ENCODE assay signal across 9 cellular contexts in genomic region chr10:21953585-21954057, GRCh38. TPM values are rescaled to one million over a fixed set of nuclear protein-coding genes. Genes with fewer than 3 reads are reported as not detected.
DNase-seq lines count a peak whose midpoint lies in the region; ATAC-seq, FAIRE-seq and TF ChIP-seq lines count a peak whose summit lies in the region.
"Had no signal": no experiment of that assay in that cellular context is flagged by ENCODE, and none has a peak within 500 bp of the region (broad histone marks: within the 10 kb centered on the region; RNA-seq: fewer than 3 reads in every experiment).

No MANE protein-coding gene starts in this region.

- no peak for TF ChIP-seq EP300 in esophagus muscularis mucosa (IDR thresholded peaks at IDR 0.05)

- no peak overlapping the region for H3K23ac ChIP-seq in IMR-90 (ENCODE audit: low read depth, low read length)

- H3K56ac ChIP-seq in IMR-90 (ENCODE audit: extremely low read depth, insufficient read depth, low read length), result no peak overlapping the region

- H3K79me1 ChIP-seq in IMR-90 (ENCODE audit: low read depth in 1 of 2, low read length in 2 of 2), result peaks cover 6 to 15% of the 10 kb centered on the region in 2 experiments; a peak in 2 of 4 replicates

- WGBS in IMR-90 (ENCODE audit: extremely low coverage in 2 of 2, insufficient read length in 1 of 2), 2 experiments, result no CpG with 5 or more reads among the region's 1 CpG
- WGBS in esophagus muscularis mucosa, result 3% methylated on average over 1 of the region's 1 CpG

- no peak overlapping the region for H2BK5ac ChIP-seq in IMR-90 (ENCODE audit: low read depth, low read length, poor library complexity, severe bottlenecking)

- H3K36me3 ChIP-seq in IMR-90 (ENCODE audit: control insufficient read depth, insufficient read depth, low read length), result no peaks in the 10 kb centered on the region
- no peaks in the 10 kb centered on the region for H3K36me3 ChIP-seq in esophagus muscularis mucosa
- H3K36me3 ChIP-seq: HAP-1 had no signal

- H2BK20ac ChIP-seq in IMR-90 (ENCODE audit: low read depth, low read length), result no peak overlapping the region

- no peak overlapping the region for H2AK5ac ChIP-seq in IMR-90 (ENCODE audit: low read depth, low read length)

- H2BK15ac ChIP-seq in IMR-90 (ENCODE audit: low read depth, low read length), result no peak overlapping the region

- no peak overlapping the region for H3K9ac ChIP-seq in IMR-90 (ENCODE audit: low read depth, low read length)

- no peak overlapping the region for H4K8ac ChIP-seq in IMR-90 (ENCODE audit: low read depth in 2 of 2, low read length in 2 of 2)

- ATAC-seq in IMR-90 (ENCODE audit: low read depth) (peak; percentile 14; the same call in 1 of the 2 replicates), HG03108 (IDR thresholded peaks at IDR 0.05; ENCODE audit: unreplicated experiment) (no peak)

- POLR2A ChIA-PET in AG04449 (lab: Yijun Ruan, JAX) (no interaction called here), IMR-90 (lab: Charles Lee; ENCODE audit: unreplicated experiment) (interaction anchor here (0.6 kb wide), 2 partner anchors 23 to 294 kb away, joined by 6 to 16 read pairs; no protein-coding TSS in a partner anchor)

- TF ChIP-seq RAD21 in IMR-90 (IDR thresholded peaks at IDR 0.05; ENCODE audit: low read length), result peak; percentile 60

- H3K4me3 Mint-ChIP-seq in progenitor cell of endocrine pancreas (ENCODE audit: low read depth) (no peak overlapping the region), glutamatergic neuron (ENCODE audit: unreplicated experiment) (no peak overlapping the region)

- dilution Hi-C loops in IMR-90 (cut with HindIII; ENCODE audit: low sequenced_read_pairs, unreplicated experiment), result no loop called here

- H3K4me1 Mint-ChIP-seq in progenitor cell of endocrine pancreas (ENCODE audit: low read depth), result peaks cover 1% of the 10 kb centered on the region
- no peaks in the 10 kb centered on the region for H3K4me1 Mint-ChIP-seq in glutamatergic neuron (ENCODE audit: low read depth, unreplicated experiment)

- no peaks in the 10 kb centered on the region for H3K36me3 Mint-ChIP-seq in progenitor cell of endocrine pancreas (ENCODE audit: insufficient read depth)
- H3K36me3 Mint-ChIP-seq in glutamatergic neuron (ENCODE audit: unreplicated experiment), result no peaks in the 10 kb centered on the region

- peak; percentile 8 for TF ChIP-seq CTCF in AG04449 (IDR thresholded peaks at IDR 0.05; ENCODE audit: insufficient read depth, low read length, missing control alignments)
- peak; percentile 53 for TF ChIP-seq CTCF in IMR-90 (conservative IDR thresholded peaks at IDR 0.05; ENCODE audit: low read depth, low read length)
- TF ChIP-seq CTCF in esophagus muscularis mucosa (IDR thresholded peaks at IDR 0.05), result peak; percentile 16 to 35 (median 28)
- peak; percentile 56 for TF ChIP-seq CTCF in progenitor cell of endocrine pancreas (IDR thresholded peaks at IDR 0.05; ENCODE audit: unreplicated experiment)
- TF ChIP-seq CTCF in glutamatergic neuron (IDR thresholded peaks at IDR 0.05; ENCODE audit: partially characterized antibody, unreplicated experiment), result no peak

- DNase-seq in AG04449 (ENCODE audit: low read depth, low spot score) (peak; percentile 1), GM12891 (ENCODE audit: insufficient read length, low spot score) (peak; percentile 5), IMR-90 (peak; percentile 61), RPMI8226 (peak; percentile 36), esophagus muscularis mucosa (ENCODE audit: extremely low spot score) (no peak), progenitor cell of endocrine pancreas (ENCODE audit: low spot score, unreplicated experiment) (no peak), glutamatergic neuron (no peak)

- intact Hi-C loops in IMR-90 (cut with micrococcal nuclease) (loop anchor here (1.0 to 10.0 kb wide), 6 partner anchors 201 to 876 kb away; partner anchors contain the start of gene SKIDA1), esophagus muscularis mucosa (cut with DNase I) (loop anchor here (5.0 to 10.0 kb wide), 2 partner anchors 459 to 676 kb away; no protein-coding TSS in a partner anchor)

- H3K9me3 ChIP-seq in IMR-90 (ENCODE audit: control insufficient read depth, insufficient read depth, low read length) (no peaks in the 10 kb centered on the region), esophagus muscularis mucosa (no peaks in the 10 kb centered on the region)
- H3K9me3 ChIP-seq: HAP-1 had no signal

- H4K91ac ChIP-seq in IMR-90 (ENCODE audit: insufficient read depth, low read depth, low read length), result no peak overlapping the region

- H3K14ac ChIP-seq in IMR-90 (replicated peaks; ENCODE audit: low read depth, low read length), result no peak overlapping the region

- no peaks in the 10 kb centered on the region for H3K27me3 ChIP-seq in IMR-90 (ENCODE audit: control insufficient read depth, insufficient read depth, low read length)
- no peaks in the 10 kb centered on the region for H3K27me3 ChIP-seq in esophagus muscularis mucosa

- H3K4ac ChIP-seq in IMR-90 (ENCODE audit: low read depth, low read length), result no peak overlapping the region

- H4K20me1 ChIP-seq in IMR-90 (ENCODE audit: insufficient read depth, low read length), result no peaks in the 10 kb centered on the region

- no TSS peak for BruUV-seq in IMR-90 (replicated peaks; lab: Mats Ljungman, UMichigan)

- no peak overlapping the region for H3K4me2 ChIP-seq in IMR-90 (ENCODE audit: low read depth, low read length)

- H2AK9ac ChIP-seq in IMR-90 (replicated peaks; ENCODE audit: low read depth, low read length, poor library complexity), result no peak overlapping the region

- no peaks in the 10 kb centered on the region for H3K9me3 Mint-ChIP-seq in progenitor cell of endocrine pancreas (ENCODE audit: low read depth)
- H3K9me3 Mint-ChIP-seq in glutamatergic neuron (ENCODE audit: unreplicated experiment), result no peaks in the 10 kb centered on the region

- CTCF ChIA-PET in AG04449 (lab: Yijun Ruan, JAX), result interaction anchor here (0.7 to 2.7 kb wide), 11 partner anchors 10 to 676 kb away, joined by 3 to 12 read pairs (median 4); no protein-coding TSS in a partner anchor
- CTCF ChIA-PET in IMR-90 (lab: Yijun Ruan, JAX), result interaction anchor here (0.6 to 0.7 kb wide), 2 partner anchors 10 to 27 kb away, joined by 3 to 4 read pairs; no protein-coding TSS in a partner anchor

- TF ChIP-seq POLR2A in GM12891 (IDR thresholded peaks at IDR 0.05; ENCODE audit: low read depth, low read length) (no peak), IMR-90 (IDR thresholded peaks at IDR 0.05; ENCODE audit: low read depth, low read length) (no peak), esophagus muscularis mucosa (IDR thresholded peaks at IDR 0.05; ENCODE audit: low read depth) (no peak)

- in situ Hi-C loops in IMR-90 (cut with MboI; ENCODE audit: low sequenced_read_pairs), result loop anchor here (25.0 kb wide), 1 partner anchor 866 kb away; no protein-coding TSS in a partner anchor

- no peak overlapping the region for H3K27ac Mint-ChIP-seq in progenitor cell of endocrine pancreas
- no peak overlapping the region for H3K27ac Mint-ChIP-seq in glutamatergic neuron (ENCODE audit: unreplicated experiment)

- H3K27me3 Mint-ChIP-seq in progenitor cell of endocrine pancreas (no peaks in the 10 kb centered on the region), glutamatergic neuron (ENCODE audit: unreplicated experiment) (no peaks in the 10 kb centered on the region)

- H2AFZ ChIP-seq in IMR-90 (replicated peaks; ENCODE audit: low read length, poor library complexity), result no peak overlapping the region

- H3K9me1 ChIP-seq in IMR-90 (ENCODE audit: insufficient read depth, low read length), result no peaks in the 10 kb centered on the region

- no peak overlapping the region for H3K18ac ChIP-seq in IMR-90 (ENCODE audit: low read depth, low read length)

- no peak for FAIRE-seq in GM12891 (lab: Jason Lieb, UNC)

- H3K4me1 ChIP-seq in IMR-90 (ENCODE audit: control insufficient read depth, insufficient read depth, low read length) (no peaks in the 10 kb centered on the region), esophagus muscularis mucosa (peaks cover 0 to 17% (median 6%) of the 10 kb centered on the region in 4 donors)
- H3K4me1 ChIP-seq: HAP-1 had no signal

- no peak overlapping the region for H3K27ac ChIP-seq in IMR-90 (ENCODE audit: insufficient read depth, low read length)
- H3K27ac ChIP-seq in esophagus muscularis mucosa (replicated peaks in 1 of 4), result no peak overlapping the region

- H2BK120ac ChIP-seq in IMR-90 (ENCODE audit: low read depth, low read length), result no peak overlapping the region

- H4K5ac ChIP-seq in IMR-90 (ENCODE audit: low read depth, low read length), result no peak overlapping the region

- H3K4me3 ChIP-seq in AG04449 (ENCODE audit: low read depth, low read length), result no peak overlapping the region
- H3K4me3 ChIP-seq in IMR-90 (ENCODE audit: insufficient read depth, low read depth, low read length), result no peak overlapping the region
- no peak overlapping the region for H3K4me3 ChIP-seq in esophagus muscularis mucosa
- H3K4me3 ChIP-seq: HAP-1 had no signal

TF ChIP-seq in GM12891, 5 proteins besides CTCF, POLR2A, EP300 and RAD21:
- TF ChIP-seq POLR2AphosphoS5 (IDR thresholded peaks at IDR 0.05; ENCODE audit: low read depth, low read length), result no peak
- TF ChIP-seq TAF1 (IDR thresholded peaks at IDR 0.05; ENCODE audit: low read depth, low read length), result no peak
- no peak for TF ChIP-seq SPI1 (IDR thresholded peaks at IDR 0.05; ENCODE audit: low read depth, low read length)
- no peak for TF ChIP-seq PAX5 (IDR thresholded peaks at IDR 0.05; ENCODE audit: insufficient read depth, low read length, severe bottlenecking)
- no peak for TF ChIP-seq POU2F2 (IDR thresholded peaks at IDR 0.05; ENCODE audit: low read depth, low read length)

TF ChIP-seq in IMR-90, 13 proteins besides CTCF, POLR2A, EP300 and RAD21:
- TF ChIP-seq NFE2L2 (IDR thresholded peaks at IDR 0.05; ENCODE audit: low read depth, low read length) (no peak), SMC3 (IDR thresholded peaks at IDR 0.05; ENCODE audit: low read depth, low read length) (peak; percentile 37), BHLHE40 (IDR thresholded peaks at IDR 0.05; ENCODE audit: low read depth, low read length) (no peak)

RNA-seq across cellular contexts. Expression of gene DNAJC1, which starts 49.9 kb away (rescaled TPM):
- polyA plus RNA-seq in GM12891 (2012; ENCODE audit: low read depth, missing spikeins), result 10.3 TPM
- total RNA-seq in IMR-90 (2012; rRNA removed), result 13.3 and 22.8 TPM in 2 replicates
- 12.7 and 13.7 TPM in 2 replicates for polyA plus RNA-seq in IMR-90 (2012; rRNA removed)
- 9.3 and 12.0 TPM in 2 replicates for polyA plus RNA-seq in IMR-90 (2012; cell fraction: cytosol; rRNA removed)
- 7.1 and 10.2 TPM in 2 replicates for polyA plus RNA-seq in IMR-90 (2012; cell fraction: nucleus; rRNA removed; ENCODE audit: low replicate concordance)
- total RNA-seq in esophagus muscularis mucosa, result 10 to 100 TPM; 46.5 to 70.6 (median 61.5) TPM
- total RNA-seq in progenitor cell of endocrine pancreas, result 28.5 and 29.1 TPM in 2 replicates
- 4.3 TPM for total RNA-seq in glutamatergic neuron (ENCODE audit: unreplicated experiment)

Comparison
In these comparisons a context has a peak if more than half of its experiments do, and no peak if none do; other contexts are left out.
1. DNase-seq: peak in AG04449 (single experiment), GM12891 (single experiment), IMR-90 (single experiment) and RPMI8226 (single experiment); none in esophagus muscularis mucosa (single experiment), progenitor cell of endocrine pancreas (single experiment) and glutamatergic neuron (single experiment).